9 cellular contexts compared by ENCODE assay signal in genomic region chrX:101191217-101191750, GRCh38. TPM values are rescaled to one million over a fixed set of nuclear protein-coding genes. Genes with fewer than 3 reads are reported as not detected.
DNase-seq lines count a peak whose midpoint lies in the region; TF ChIP-seq lines count a peak whose summit lies in the region.
"Had no signal": no experiment of that assay in that cellular context is flagged by ENCODE, and none has a peak within 500 bp of the region (broad histone marks: within the 10 kb centered on the region; RNA-seq: fewer than 3 reads in every experiment).

No MANE protein-coding gene starts in this region.

- DNase-seq in stimulated activated CD4-positive, alpha-beta T cell treated with anti-CD3 and anti-CD28 coated beads, Interleukin-15, amount 100 ng/mL, for 24 hours = peak; percentile 4
- DNase-seq in stimulated activated CD4-positive, alpha-beta T cell treated with anti-CD3 and anti-CD28 coated beads, Interleukin-2, amount 100 ng/mL, for 48 hours = no peak
- DNase-seq in glutamatergic neuron (peak; percentile 34), neural crest cell (ENCODE audit: low read depth, low spot score) (peak; percentile 34), T-helper 1 cell (no peak), DMS79 (lab: John Stamatoyannopoulos, UW) (no peak), HPDE6-E6E7 (ENCODE audit: extremely low spot score) (no peak), CD1c-positive myeloid dendritic cell (ENCODE audit: extremely low spot score) (no peak)

- TF ChIP-seq CTCF in glutamatergic neuron (IDR thresholded peaks at IDR 0.05; ENCODE audit: partially characterized antibody, unreplicated experiment) (no peak), neural crest cell (conservative IDR thresholded peaks at IDR 0.05) (no peak)

- no peaks in the 10 kb centered on the region for H3K36me3 Mint-ChIP-seq in glutamatergic neuron (ENCODE audit: unreplicated experiment)
- peaks cover 3% of the 10 kb centered on the region for H3K36me3 Mint-ChIP-seq in neural crest cell (ENCODE audit: low read depth)
- H3K36me3 Mint-ChIP-seq: activated naive CD8-positive, alpha-beta T cell had no signal

- H3K27ac Mint-ChIP-seq in glutamatergic neuron (ENCODE audit: unreplicated experiment) (no peak overlapping the region), neural crest cell (ENCODE audit: unreplicated experiment) (no peak overlapping the region)
- H3K27ac Mint-ChIP-seq: activated naive CD8-positive, alpha-beta T cell had no signal

- H3K27me3 Mint-ChIP-seq in glutamatergic neuron (ENCODE audit: unreplicated experiment) (no peaks in the 10 kb centered on the region), neural crest cell (ENCODE audit: low read depth) (no peaks in the 10 kb centered on the region)

- peak overlapping the region; percentile 74 for H3K4me3 Mint-ChIP-seq in glutamatergic neuron (ENCODE audit: unreplicated experiment)
- H3K4me3 Mint-ChIP-seq in neural crest cell = peak overlapping the region; percentile 15
- H3K4me3 Mint-ChIP-seq: activated naive CD8-positive, alpha-beta T cell had no signal

- H3K4me1 Mint-ChIP-seq in glutamatergic neuron (ENCODE audit: low read depth, unreplicated experiment) (no peaks in the 10 kb centered on the region), neural crest cell (no peaks in the 10 kb centered on the region)

- no peaks in the 10 kb centered on the region for H3K9me3 Mint-ChIP-seq in glutamatergic neuron (ENCODE audit: unreplicated experiment)
- peaks cover 8% of the 10 kb centered on the region for H3K9me3 Mint-ChIP-seq in neural crest cell

RNA-seq across cellular contexts. Expression of gene DRP2, which starts 28.3 kb away (rescaled TPM):
- total RNA-seq in glutamatergic neuron (ENCODE audit: unreplicated experiment) (0.51 TPM), neural crest cell (2.4 and 2.9 TPM in 2 replicates)

Comparison
In these comparisons a context has a peak if more than half of its experiments do, and no peak if none do; other contexts are left out.
1. DNase-seq: peak in stimulated activated CD4-positive, alpha-beta T cell treated with anti-CD3 and anti-CD28 coated beads, Interleukin-15, amount 100 ng/mL, for 24 hours (single experiment), glutamatergic neuron (single experiment) and neural crest cell (single experiment); none in stimulated activated CD4-positive, alpha-beta T cell treated with anti-CD3 and anti-CD28 coated beads, Interleukin-2, amount 100 ng/mL, for 48 hours (0 of 2), T-helper 1 cell (0 of 5), DMS79 (single experiment), HPDE6-E6E7 (single experiment) and CD1c-positive myeloid dendritic cell (single experiment).